ENCODE assay signal across 13 cellular contexts in the genomic region with DNA sequence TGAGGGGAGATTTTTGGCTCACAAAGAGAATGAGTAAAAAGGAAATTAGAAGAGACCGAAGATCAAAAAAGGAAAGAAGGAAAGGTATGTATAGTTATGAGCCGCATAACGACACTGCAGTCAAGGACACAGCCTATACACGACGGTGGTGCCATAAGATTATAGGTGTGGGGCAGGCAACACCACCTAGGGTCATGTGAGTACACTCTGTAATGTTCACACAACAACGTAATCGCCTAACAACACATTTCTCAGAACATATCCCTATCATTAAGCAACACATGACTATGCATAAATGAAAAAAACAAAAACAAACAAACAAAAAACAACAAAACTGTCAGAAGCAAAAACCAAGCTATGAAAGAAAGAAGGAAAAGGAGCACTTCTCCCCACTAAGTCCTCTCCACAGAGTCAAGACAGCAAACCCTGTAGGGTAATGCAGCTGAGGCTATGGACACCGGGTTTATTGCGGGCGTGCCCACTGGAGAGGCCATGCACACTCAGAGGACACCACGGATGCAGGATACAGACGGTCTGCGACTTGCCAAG. TPM values are rescaled to one million over a fixed set of nuclear protein-coding genes. Genes with fewer than 3 reads are reported as not detected.
DNase-seq lines count a peak whose midpoint lies in the region; ATAC-seq, FAIRE-seq and TF ChIP-seq lines count a peak whose summit lies in the region.
"Had no signal": no experiment of that assay in that cellular context is flagged by ENCODE, and none has a peak within 500 bp of the region (broad histone marks: within the 10 kb centered on the region; RNA-seq: fewer than 3 reads in every experiment).

No MANE protein-coding gene starts in this region.

- peak overlapping the region; percentile 70 for H3K4me3 Mint-ChIP-seq in activated naive CD8-positive, alpha-beta T cell treated with anti-CD3 and anti-CD28 coated beads, Interleukin-2, amount 10 ng/mL, durations not matched to agents 7 days and 5 days

- H3K27me3 ChIP-seq in body of pancreas = no peaks in the 10 kb centered on the region
- H3K27me3 ChIP-seq: BLaER1, hepatocyte had no signal

- H3K9me3 Mint-ChIP-seq in activated naive CD8-positive, alpha-beta T cell treated with anti-CD3 and anti-CD28 coated beads, Interleukin-2, amount 10 ng/mL, durations not matched to agents 7 days and 5 days = no peaks in the 10 kb centered on the region

- H3K36me3 Mint-ChIP-seq in activated naive CD8-positive, alpha-beta T cell treated with anti-CD3 and anti-CD28 coated beads, Interleukin-2, amount 10 ng/mL, durations not matched to agents 7 days and 5 days = peaks cover 7% of the 10 kb centered on the region

- TF ChIP-seq CTCF in A549 (IDR thresholded peaks at IDR 0.05) (no peak), body of pancreas (IDR thresholded peaks at IDR 0.05) (no peak), kidney (IDR thresholded peaks at IDR 0.05; ENCODE audit: borderline replicate concordance, extremely low read depth, insufficient read depth) (no peak)

- H3K4me1 Mint-ChIP-seq in activated naive CD8-positive, alpha-beta T cell treated with anti-CD3 and anti-CD28 coated beads, Interleukin-2, amount 10 ng/mL, durations not matched to agents 7 days and 5 days = peaks cover 71% of the 10 kb centered on the region

- no peak for DNase-seq in A549 (ENCODE audit: low read depth in 1 of 2, low spot score in 1 of 2)
- no peak for DNase-seq in activated naive CD8-positive, alpha-beta T cell treated with anti-CD3 and anti-CD28 coated beads, Interleukin-2, amount 10 ng/mL, durations not matched to agents 7 days and 5 days
- DNase-seq in body of pancreas = no peak
- DNase-seq in kidney = no peak
- DNase-seq in dermis blood vessel endothelial cell = no peak
- no peak for DNase-seq in KBM-7
- DNase-seq: effector CD4-positive, alpha-beta T cell; MM.1S had no signal

- intact Hi-C loops in body of pancreas (cut with DNase I) (no loop called here), kidney (cut with DNase I) (no loop called here)

- no peak overlapping the region for H3K9ac ChIP-seq in kidney (ENCODE audit: low read length in 2 of 2)
- H3K9ac ChIP-seq: BLaER1 had no signal

- TF ChIP-seq POLR2A in A549 (IDR thresholded peaks at IDR 0.05; ENCODE audit: low read length) (no peak), body of pancreas (IDR thresholded peaks at IDR 0.05) (no peak)

- H3K4me1 ChIP-seq in A549 = peaks cover 17% of the 10 kb centered on the region; the same call in 2 of the 3 replicates
- H3K4me1 ChIP-seq in body of pancreas = peaks cover 10% of the 10 kb centered on the region
- H3K4me1 ChIP-seq in kidney (ENCODE audit: control insufficient read depth in 1 of 2, insufficient read depth in 1 of 2, low read depth in 1 of 2, low read length in 2 of 2) = peaks cover 0 to 3% of the 10 kb centered on the region in 2 donors

- FAIRE-seq in A549 (lab: Jason Lieb, UNC) = peak; percentile 39
- FAIRE-seq in kidney (lab: Jason Lieb, UNC) = no peak
- FAIRE-seq: urothelium cell line had no signal

- POLR2A ChIA-PET in A549 (lab: Yijun Ruan, JAX) = no interaction called here
- POLR2A ChIA-PET in activated naive CD8-positive, alpha-beta T cell treated with anti-CD3 and anti-CD28 coated beads, Interleukin-2, amount 10 ng/mL, durations not matched to agents 7 days and 5 days (lab: Charles Lee) = interaction anchor here (0.9 to 2.6 kb wide), 4 partner anchors 9 to 51 kb away, joined by 3 to 21 read pairs (median 4); no protein-coding TSS in a partner anchor

- TF ChIP-seq RAD21 in A549 (conservative IDR thresholded peaks at IDR 0.05 in 1 of 2, IDR thresholded peaks at IDR 0.05 in 1 of 2) = no peak

- H3K36me3 ChIP-seq in body of pancreas (replicated peaks in 1 of 2; ENCODE audit: insufficient read depth in 1 of 2, low read depth in 2 of 2) (no peaks in the 10 kb centered on the region), kidney (ENCODE audit: control insufficient read depth in 1 of 2, insufficient read depth in 2 of 2, low read length in 2 of 2) (no peaks in the 10 kb centered on the region)
- H3K36me3 ChIP-seq: BLaER1 had no signal

- H3K4me3 ChIP-seq in A549 = no peak overlapping the region
- no peak overlapping the region for H3K4me3 ChIP-seq in body of pancreas
- H3K4me3 ChIP-seq in kidney (ENCODE audit: low read length in 2 of 2) = no peak overlapping the region
- H3K4me3 ChIP-seq: BLaER1, hepatocyte had no signal

- ATAC-seq in A549 (no peak), GM18861 (IDR thresholded peaks at IDR 0.05; ENCODE audit: unreplicated experiment) (peak; percentile 32), HG03175 (IDR thresholded peaks at IDR 0.05; ENCODE audit: unreplicated experiment) (peak; percentile 49), body of pancreas (no peak)
- peak; percentile 48 for ATAC-seq in activated naive CD8-positive, alpha-beta T cell treated with anti-CD3 and anti-CD28 coated beads, Interleukin-2, amount 10 ng/mL, durations not matched to agents 7 days and 5 days (ENCODE audit: low read depth)

- no peaks in the 10 kb centered on the region for H3K9me3 ChIP-seq in A549
- H3K9me3 ChIP-seq in body of pancreas = no peaks in the 10 kb centered on the region
- no peaks in the 10 kb centered on the region for H3K9me3 ChIP-seq in kidney (ENCODE audit: control insufficient read depth in 1 of 2, low read length in 2 of 2)
- H3K9me3 ChIP-seq: BLaER1 had no signal

- no peak for TF ChIP-seq EP300 in A549 (IDR thresholded peaks at IDR 0.05)

- H3K4me2 ChIP-seq in A549 = no peak overlapping the region
- H3K4me2 ChIP-seq: BLaER1, hepatocyte had no signal

- in situ Hi-C loops in KBM-7 (cut with MboI; ENCODE audit: low pct_unique_long_range_greater_than_20kb, low sequenced_read_pairs) = no loop called here

- WGBS in A549 (ENCODE audit: missing lambda C conversion rate) = 93% methylated on average over 13 of the region's 13 CpGs
- 82 to 87% methylated on average over 13 of the region's 13 CpGs for WGBS in body of pancreas, 2 donors

- H3K27ac Mint-ChIP-seq in activated naive CD8-positive, alpha-beta T cell treated with anti-CD3 and anti-CD28 coated beads, Interleukin-2, amount 10 ng/mL, durations not matched to agents 7 days and 5 days = peak overlapping the region; percentile 78

- CTCF ChIA-PET in A549 (lab: Yijun Ruan, JAX) = interaction anchor here (1.6 kb wide), 1 partner anchor 14 kb away, joined by 6 read pairs; no protein-coding TSS in a partner anchor

- H3K27me3 Mint-ChIP-seq in activated naive CD8-positive, alpha-beta T cell treated with anti-CD3 and anti-CD28 coated beads, Interleukin-2, amount 10 ng/mL, durations not matched to agents 7 days and 5 days = no peaks in the 10 kb centered on the region

- no peak overlapping the region for H3K27ac ChIP-seq in A549
- no peak overlapping the region for H3K27ac ChIP-seq in body of pancreas
- H3K27ac ChIP-seq in kidney (ENCODE audit: low read depth in 2 of 2, low read length in 2 of 2) = no peak overlapping the region
- H3K27ac ChIP-seq: BLaER1, hepatocyte had no signal

TF ChIP-seq in A549, 52 proteins besides CTCF, POLR2A, EP300 and RAD21 (continues in another document):
- TF ChIP-seq RCOR1 (IDR thresholded peaks at IDR 0.05; ENCODE audit: low read depth, low read length) (no peak), NR3C1 (IDR thresholded peaks at IDR 0.05) (no peak), MAFK (IDR thresholded peaks at IDR 0.05; ENCODE audit: partially characterized antibody) (no peak), CHD4 (IDR thresholded peaks at IDR 0.05; ENCODE audit: borderline replicate concordance) (no peak), HOXB5 (CRISPR knock-in tag; IDR thresholded peaks at IDR 0.05) (no peak), ESRRA (IDR thresholded peaks at IDR 0.05; ENCODE audit: borderline replicate concordance, low read length) (no peak), MAZ (IDR thresholded peaks at IDR 0.05; ENCODE audit: borderline replicate concordance, low read depth, low read length) (no peak), FOXS1 (CRISPR knock-in tag; IDR thresholded peaks at IDR 0.05) (no peak), CBX8 (IDR thresholded peaks at IDR 0.05) (no peak), BHLHE40 (IDR thresholded peaks at IDR 0.05; ENCODE audit: low read depth, low read length) (no peak), MAX (IDR thresholded peaks at IDR 0.05) (no peak)

RNA-seq across cellular contexts. Expression of gene PIP4K2A, which starts 45.1 kb away (rescaled TPM):
- polyA plus RNA-seq in A549 (2011; rRNA removed) (21.6 and 24.0 TPM in 2 replicates), A549 (2017; fragmentation: RNase III; extraction: RNeasy Plus Mini Kit Qiagen cat#74134 plus additional on column Dnase treatment) (18.4 to 23.1 TPM (median 20.4 TPM) in 3 replicates), kidney (ENCODE audit: insufficient read depth, low read depth, low replicate concordance) (12.2 TPM)
- 5.5 and 6.2 TPM in 2 replicates for polyA plus RNA-seq in A549 (2012; cell fraction: cytosol; rRNA removed)
- polyA plus RNA-seq in A549 (2012; cell fraction: nucleus; rRNA removed) = 1.8 and 3.8 TPM in 2 replicates
- polyA minus RNA-seq in A549 (2011; rRNA and poly(A)+ RNA removed) = 18.1 and 18.7 TPM in 2 replicates
- 100 to 1,000 TPM; 179 to 199 TPM for total RNA-seq in activated naive CD8-positive, alpha-beta T cell treated with anti-CD3 and anti-CD28 coated beads, Interleukin-2, amount 10 ng/mL, durations not matched to agents 7 days and 5 days
- total RNA-seq in body of pancreas (1 to 10 TPM; 3.6 to 7.8 TPM), kidney (54.6 TPM), dermis blood vessel endothelial cell (40.1 and 44.2 TPM in 2 replicates)

Comparison
In these comparisons a context has a peak if more than half of its experiments do, and no peak if none do; other contexts are left out.
1. ATAC-seq: peak in GM18861 (single experiment), HG03175 (single experiment) and activated naive CD8-positive, alpha-beta T cell treated with anti-CD3 and anti-CD28 coated beads, Interleukin-2, amount 10 ng/mL, durations not matched to agents 7 days and 5 days (single experiment); none in A549 (0 of 2) and body of pancreas (single experiment).